ENCODE assay signal across 1 cellular context in the genomic region with DNA sequence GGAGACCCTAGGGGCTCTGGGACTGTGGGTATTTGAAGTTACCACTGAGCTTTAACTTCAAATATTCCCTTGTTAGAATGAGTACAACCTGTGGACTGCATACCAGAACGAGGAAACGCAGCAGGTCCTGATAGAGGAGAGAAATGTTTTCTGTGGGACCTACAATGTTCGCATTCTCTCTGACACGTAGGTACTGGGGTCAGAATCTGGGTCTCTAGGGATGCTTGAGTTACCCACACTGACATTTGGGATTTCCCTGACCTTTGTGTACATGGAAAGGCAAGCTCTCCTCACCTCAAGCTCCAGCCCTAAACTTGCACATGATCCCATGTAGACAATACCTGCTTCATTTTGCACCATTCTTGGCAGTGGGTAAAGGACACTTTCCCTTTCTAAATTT. TPM values are rescaled to one million over a fixed set of nuclear protein-coding genes. Genes with fewer than 3 reads are reported as not detected.
"Had no signal": no experiment of that assay in that cellular context is flagged by ENCODE, and none has a peak within 500 bp of the region (broad histone marks: within the 10 kb centered on the region; RNA-seq: fewer than 3 reads in every experiment).

No MANE protein-coding gene starts in this region.

RNA-seq across cellular contexts. Expression of gene FBXW10, which starts 12.1 kb away (rescaled TPM):
- total RNA-seq: LHCN-M2 had no signal
